16 cellular contexts compared by ENCODE assay signal in the genomic region with DNA sequence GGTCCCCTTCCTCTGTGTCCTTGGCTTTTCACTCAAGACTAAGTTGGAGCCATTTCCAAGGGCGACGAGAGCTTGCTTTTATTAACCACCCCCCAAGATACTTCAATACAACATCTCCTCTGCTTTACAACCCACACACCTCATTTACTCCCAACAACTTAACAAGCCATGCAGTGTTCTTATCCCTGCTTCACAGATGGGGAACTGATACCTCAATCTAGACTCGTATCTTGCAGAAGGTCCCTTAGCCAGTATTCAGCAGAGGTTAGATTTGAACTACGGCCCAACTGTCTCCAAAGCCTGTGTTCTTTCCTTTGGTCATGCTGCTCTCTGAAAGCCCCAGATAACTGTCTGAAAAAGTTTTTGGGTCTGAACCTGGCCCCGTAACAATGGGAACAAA.
A peak's percentile ranks its signal among the peaks of the same experiment; 100 is the strongest.
DNase-seq lines count a peak whose midpoint lies in the region; ATAC-seq and TF ChIP-seq lines count a peak whose summit lies in the region.
"Had no signal": no experiment of that assay in that cellular context is flagged by ENCODE, and none has a peak within 500 bp of the region (broad histone marks: within the 10 kb centered on the region; RNA-seq: fewer than 3 reads in every experiment).

No MANE protein-coding gene starts in this region.

- no peaks in the 10 kb centered on the region for H3K9me3 Mint-ChIP-seq in activated CD4-positive, alpha-beta T cell treated with anti-CD3 and anti-CD28 coated beads, Interleukin-2, amount 10 ng/mL, durations not matched to agents 24 days and 14 days
- H3K9me3 Mint-ChIP-seq in osteocyte (ENCODE audit: unreplicated experiment), result no peaks in the 10 kb centered on the region
- H3K9me3 Mint-ChIP-seq: CD4-positive, alpha-beta T cell had no signal

- peak; percentile 71 for ATAC-seq in GM18868 (IDR thresholded peaks at IDR 0.05; ENCODE audit: unreplicated experiment)

- peak; percentile 24 for DNase-seq in activated CD4-positive, alpha-beta T cell treated with anti-CD3 and anti-CD28 coated beads, Interleukin-2, amount 10 ng/mL, durations not matched to agents 24 days and 14 days
- no peak for DNase-seq in activated CD4-positive, alpha-beta T cell treated with anti-CD3 and anti-CD28 coated beads for 1 hour
- peak; percentile 19 for DNase-seq in osteocyte (ENCODE audit: extremely low spot score, unreplicated experiment)
- no peak for DNase-seq in NCI-H2081 (lab: John Stamatoyannopoulos, UW)
- DNase-seq in GM19238 (ENCODE audit: insufficient read length, low spot score), result no peak
- no peak for DNase-seq in hippocampal formation (lab: John Stamatoyannopoulos, UW)
- DNase-seq: CD4-positive, alpha-beta T cell; Karpas-422; MV-4-11; NCI-H1105; NCI-H1436 treated with DMSO at 0.1 percent for 48 hours; NCI-H1930; NCI-H526 treated with DMSO at 0.1 percent for 48 hours; Right ventricle myocardium superior; RPMI8226 had no signal

- H3K27ac Mint-ChIP-seq in activated CD4-positive, alpha-beta T cell treated with anti-CD3 and anti-CD28 coated beads, Interleukin-2, amount 10 ng/mL, durations not matched to agents 24 days and 14 days, result no peak overlapping the region
- no peak overlapping the region for H3K27ac Mint-ChIP-seq in osteocyte (ENCODE audit: unreplicated experiment)
- H3K27ac Mint-ChIP-seq: CD4-positive, alpha-beta T cell had no signal

- H3K4me1 Mint-ChIP-seq in activated CD4-positive, alpha-beta T cell treated with anti-CD3 and anti-CD28 coated beads, Interleukin-2, amount 10 ng/mL, durations not matched to agents 24 days and 14 days, result no peaks in the 10 kb centered on the region
- no peaks in the 10 kb centered on the region for H3K4me1 Mint-ChIP-seq in osteocyte (ENCODE audit: unreplicated experiment)

- no peaks in the 10 kb centered on the region for H3K27me3 Mint-ChIP-seq in activated CD4-positive, alpha-beta T cell treated with anti-CD3 and anti-CD28 coated beads, Interleukin-2, amount 10 ng/mL, durations not matched to agents 24 days and 14 days
- H3K27me3 Mint-ChIP-seq in osteocyte (ENCODE audit: unreplicated experiment), result no peaks in the 10 kb centered on the region

- no peaks in the 10 kb centered on the region for H3K36me3 Mint-ChIP-seq in activated CD4-positive, alpha-beta T cell treated with anti-CD3 and anti-CD28 coated beads, Interleukin-2, amount 10 ng/mL, durations not matched to agents 24 days and 14 days (ENCODE audit: low read depth)
- H3K36me3 Mint-ChIP-seq in osteocyte (ENCODE audit: unreplicated experiment), result no peaks in the 10 kb centered on the region

- intact Hi-C loops in activated CD4-positive, alpha-beta T cell treated with anti-CD3 and anti-CD28 coated beads, Interleukin-2, amount 10 ng/mL, durations not matched to agents 24 days and 14 days (cut with micrococcal nuclease), result no loop called here

- no peak overlapping the region for H3K4me3 Mint-ChIP-seq in activated CD4-positive, alpha-beta T cell treated with anti-CD3 and anti-CD28 coated beads, Interleukin-2, amount 10 ng/mL, durations not matched to agents 24 days and 14 days
- no peak overlapping the region for H3K4me3 Mint-ChIP-seq in osteocyte (ENCODE audit: unreplicated experiment)
- H3K4me3 Mint-ChIP-seq: CD4-positive, alpha-beta T cell had no signal

- TF ChIP-seq CTCF in osteocyte (IDR thresholded peaks at IDR 0.05), result no peak

Comparison
In these comparisons a context has a peak if more than half of its experiments do, and no peak if none do; other contexts are left out.
1. DNase-seq: peak in activated CD4-positive, alpha-beta T cell treated with anti-CD3 and anti-CD28 coated beads, Interleukin-2, amount 10 ng/mL, durations not matched to agents 24 days and 14 days (single experiment) and osteocyte (single experiment); none in activated CD4-positive, alpha-beta T cell treated with anti-CD3 and anti-CD28 coated beads for 1 hour (single experiment), NCI-H2081 (0 of 2), GM19238 (single experiment) and hippocampal formation (0 of 2).